In genomic region chr9:34675048-34675714, GRCh38 we compare ENCODE assay signal across 10 cellular contexts. TPM values are rescaled to one million over a fixed set of nuclear protein-coding genes. Genes with fewer than 3 reads are reported as not detected.
DNase-seq lines count a peak whose midpoint lies in the region; ATAC-seq and TF ChIP-seq lines count a peak whose summit lies in the region.
"Had no signal": no experiment of that assay in that cellular context is flagged by ENCODE, and none has a peak within 500 bp of the region (broad histone marks: within the 10 kb centered on the region; RNA-seq: fewer than 3 reads in every experiment).

No MANE protein-coding gene starts in this region.

- no peaks in the 10 kb centered on the region for H3K4me1 ChIP-seq in gastroesophageal sphincter

- H3K36me3 ChIP-seq in gastroesophageal sphincter, result peaks cover 0 to 10% of the 10 kb centered on the region in 2 donors

- no peaks in the 10 kb centered on the region for H3K27me3 ChIP-seq in gastroesophageal sphincter

- 30 to 64% methylated on average over 2 to 3 of the region's 10 CpGs for WGBS in gastroesophageal sphincter (ENCODE audit: low coverage in 1 of 2), 2 donors

- H3K4me3 ChIP-seq in gastroesophageal sphincter, result no peak overlapping the region

- no peak for TF ChIP-seq POLR2A in gastroesophageal sphincter (IDR thresholded peaks at IDR 0.05)

- no peaks in the 10 kb centered on the region for H3K9me3 ChIP-seq in gastroesophageal sphincter

- no peak for TF ChIP-seq EP300 in gastroesophageal sphincter (IDR thresholded peaks at IDR 0.05)

- ATAC-seq in gastroesophageal sphincter (peak; percentile 50), HG03045 (IDR thresholded peaks at IDR 0.05; ENCODE audit: unreplicated experiment) (no peak)

- no peak overlapping the region for H3K27ac ChIP-seq in gastroesophageal sphincter

- TF ChIP-seq CTCF in gastroesophageal sphincter (IDR thresholded peaks at IDR 0.05), result peak in 3 of 4 experiments; percentile 23 to 45 (median 39)

- peak; percentile 6 for DNase-seq in DMS153 (lab: John Stamatoyannopoulos, UW)
- peak; percentile 61 for DNase-seq in HT1080 (ENCODE audit: low read depth)
- DNase-seq in OCI-M1 (lab: John Stamatoyannopoulos, UW), result peak; percentile 90
- peak; percentile 19 for DNase-seq in activated T-helper 1 cell treated with Interleukin-2 at 50 U/mL for 16 hours (ENCODE audit: low read depth)
- DNase-seq in pulmonary artery endothelial cell (ENCODE audit: low read depth, low spot score), result peak; percentile 33
- DNase-seq in cerebellum (ENCODE audit: low spot score), result no peak

RNA-seq across cellular contexts. Expression of gene CCL27, which starts 12.7 kb away (rescaled TPM):
- 0.26 TPM in 1 of 2 replicates, not detected in the other for total RNA-seq in HT1080 (2014; rRNA removed; shearing (Covaris generic))
- 0.12 TPM in 1 of 2 replicates, not detected in the other for polyA plus RNA-seq in HT1080 (2015; cell fraction: cytosol; rRNA removed)
- polyA plus RNA-seq in HT1080 (2015; cell fraction: nucleus; rRNA removed), result not detected in 2 replicates
- total RNA-seq in gastroesophageal sphincter, result not detected
- total RNA-seq in pulmonary artery endothelial cell, result 0.14 TPM in 1 of 2 replicates, not detected in the other
- total RNA-seq in cerebellum, result not detected

RNA-seq across cellular contexts. Expression of gene CCL19, which starts 15.9 kb away (rescaled TPM):
- not detected in 2 replicates for total RNA-seq in HT1080 (2014; rRNA removed; shearing (Covaris generic))
- polyA plus RNA-seq in HT1080 (2015; cell fraction: cytosol; rRNA removed), result not detected in 2 replicates
- polyA plus RNA-seq in HT1080 (2015; cell fraction: nucleus; rRNA removed), result not detected in 2 replicates
- total RNA-seq in gastroesophageal sphincter (1 to 10 TPM in 1 of 4 donors, not detected in 3; 1.2 TPM), pulmonary artery endothelial cell (not detected in 2 replicates), cerebellum (not detected)
- total RNA-seq: T-helper 2 cell treated with Interferon-gamma antibody and Interleukin-4, amounts not matched to agents 100 ng/mL and 5 ng/mL, for 36 hours; temporal lobe had no signal

RNA-seq across cellular contexts. Expression of gene IL11RA, which starts 23.2 kb away (rescaled TPM):
- total RNA-seq in HT1080 (2014; rRNA removed; shearing (Covaris generic)), result 4.8 and 6.2 TPM in 2 replicates
- polyA plus RNA-seq in HT1080 (2015; cell fraction: cytosol; rRNA removed), result 4.5 TPM in 2 replicates
- 12.8 and 15.5 TPM in 2 replicates for polyA plus RNA-seq in HT1080 (2015; cell fraction: nucleus; rRNA removed)
- total RNA-seq in gastroesophageal sphincter (10 to 100 TPM; 31.8 to 80.2 (median 39.8) TPM), pulmonary artery endothelial cell (6.3 and 6.5 TPM in 2 replicates), cerebellum (16.1 TPM)

RNA-seq across cellular contexts. Expression of gene GALT, which starts 28.7 kb away (rescaled TPM):
- 11.2 and 15.0 TPM in 2 replicates for total RNA-seq in HT1080 (2014; rRNA removed; shearing (Covaris generic))
- 8.5 and 10.6 TPM in 2 replicates for polyA plus RNA-seq in HT1080 (2015; cell fraction: cytosol; rRNA removed)
- polyA plus RNA-seq in HT1080 (2015; cell fraction: nucleus; rRNA removed), result 67.3 and 83.4 TPM in 2 replicates
- total RNA-seq in gastroesophageal sphincter (10 to 100 TPM; 19.1 to 51.4 (median 25.7) TPM), pulmonary artery endothelial cell (26.7 and 29.1 TPM in 2 replicates), cerebellum (59.7 TPM)

RNA-seq across cellular contexts. Expression of gene CCL21, which starts 34.8 kb away (rescaled TPM):
- not detected in 2 replicates for total RNA-seq in HT1080 (2014; rRNA removed; shearing (Covaris generic))
- not detected in 2 replicates for polyA plus RNA-seq in HT1080 (2015; cell fraction: cytosol; rRNA removed)
- not detected in 2 replicates for polyA plus RNA-seq in HT1080 (2015; cell fraction: nucleus; rRNA removed)
- total RNA-seq in gastroesophageal sphincter (100 to 1,000 TPM in 2 of 4 donors, 10 to 100 TPM in 1, 1 to 10 TPM in 1; 6.5 to 207 (median 110) TPM), pulmonary artery endothelial cell (not detected in 2 replicates), cerebellum (not detected)
- total RNA-seq: T-helper 2 cell treated with Interferon-gamma antibody and Interleukin-4, amounts not matched to agents 100 ng/mL and 5 ng/mL, for 36 hours; temporal lobe had no signal
